Comparison of ENCODE assay signal across 2 cellular contexts in the genomic region with DNA sequence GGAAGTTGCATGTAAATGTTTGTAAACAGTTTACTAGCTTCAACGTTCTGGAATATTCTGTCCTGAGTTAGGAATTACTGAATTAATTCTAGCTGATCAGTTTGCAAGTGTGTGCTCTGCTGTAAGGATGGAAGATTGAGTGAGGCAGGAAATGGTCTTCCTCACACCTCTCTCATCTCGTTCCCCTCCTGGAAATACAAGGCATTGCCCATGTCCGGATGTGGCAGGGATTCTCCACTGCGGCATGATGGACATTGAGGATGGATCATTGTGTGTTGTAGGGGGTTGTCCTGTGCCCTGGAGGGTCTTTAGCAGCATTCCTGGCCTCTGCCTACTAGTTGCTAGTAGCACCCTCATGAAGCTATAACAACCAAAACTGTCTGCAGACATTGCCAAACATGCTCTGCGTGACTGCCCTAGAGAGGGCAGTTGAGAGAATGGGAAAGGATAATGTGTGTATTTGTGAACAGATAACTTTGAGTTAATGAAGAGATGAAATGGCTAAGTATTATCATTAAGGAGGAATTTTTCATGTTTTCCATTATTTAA.
TF ChIP-seq lines count a peak whose summit lies in the region.

No MANE protein-coding gene starts in this region.

TF ChIP-seq in GM12878, 131 proteins besides CTCF, POLR2A, EP300 and RAD21:
- TF ChIP-seq EED (IDR thresholded peaks at IDR 0.05; ENCODE audit: low read depth) (no peak), ZSCAN29 (IDR thresholded peaks at IDR 0.05) (no peak), RB1 (IDR thresholded peaks at IDR 0.05; ENCODE audit: borderline replicate concordance) (no peak), IRF4 (IDR thresholded peaks at IDR 0.05; ENCODE audit: low read depth, low read length) (no peak), NR2C1 (IDR thresholded peaks at IDR 0.05) (no peak), SMC3 (IDR thresholded peaks at IDR 0.05; ENCODE audit: borderline replicate concordance, low read length) (no peak), MEF2A (IDR thresholded peaks at IDR 0.05; ENCODE audit: insufficient read depth, low read depth, low read length) (no peak), YY1 (IDR thresholded peaks at IDR 0.05; ENCODE audit: low read depth, low read length) (no peak), FOXM1 (IDR thresholded peaks at IDR 0.05; ENCODE audit: low read depth, low read length) (no peak), FOXK2 (IDR thresholded peaks at IDR 0.05) (no peak), BRCA1 (IDR thresholded peaks at IDR 0.05; ENCODE audit: low read depth, low read length) (no peak), BACH1 (IDR thresholded peaks at IDR 0.05; ENCODE audit: borderline replicate concordance) (no peak), ESRRA (IDR thresholded peaks at IDR 0.05; ENCODE audit: low read length) (no peak), FOS (IDR thresholded peaks at IDR 0.05; ENCODE audit: borderline replicate concordance, extremely low read depth, insufficient read length) (no peak), MYC (IDR thresholded peaks at IDR 0.05; ENCODE audit: insufficient read depth, insufficient read length, insufficient replicate concordance, low read length, severe bottlenecking) (no peak), PAX5 (IDR thresholded peaks at IDR 0.05; ENCODE audit: borderline replicate concordance, low read depth, low read length) (no peak), EZH2 (IDR thresholded peaks at IDR 0.05; ENCODE audit: borderline replicate concordance, control insufficient read depth, low read depth, low read length) (no peak), ATF7 (IDR thresholded peaks at IDR 0.05; ENCODE audit: low read depth) (no peak), ZBED1 (IDR thresholded peaks at IDR 0.05; ENCODE audit: borderline replicate concordance) (no peak), SREBF2 (IDR thresholded peaks at IDR 0.05; ENCODE audit: low read length) (no peak)
TF ChIP-seq in GM12878: peak in this region for 0.

TF ChIP-seq in SK-N-SH, 30 proteins besides CTCF, POLR2A, EP300 and RAD21:
- TF ChIP-seq MAX (IDR thresholded peaks at IDR 0.05; ENCODE audit: low read depth) (no peak), NFIC (IDR thresholded peaks at IDR 0.05; ENCODE audit: borderline replicate concordance) (no peak), JUND (IDR thresholded peaks at IDR 0.05) (no peak), GABPA (IDR thresholded peaks at IDR 0.05; ENCODE audit: low read depth) (no peak), FOXJ3 (CRISPR knock-in tag; IDR thresholded peaks at IDR 0.05) (no peak), YY1 (IDR thresholded peaks at IDR 0.05; ENCODE audit: low read depth) (no peak), SIN3A (IDR thresholded peaks at IDR 0.05; ENCODE audit: borderline replicate concordance, low read depth, low read length) (no peak)
TF ChIP-seq in SK-N-SH: peak in this region for 0.
